In the genomic region with DNA sequence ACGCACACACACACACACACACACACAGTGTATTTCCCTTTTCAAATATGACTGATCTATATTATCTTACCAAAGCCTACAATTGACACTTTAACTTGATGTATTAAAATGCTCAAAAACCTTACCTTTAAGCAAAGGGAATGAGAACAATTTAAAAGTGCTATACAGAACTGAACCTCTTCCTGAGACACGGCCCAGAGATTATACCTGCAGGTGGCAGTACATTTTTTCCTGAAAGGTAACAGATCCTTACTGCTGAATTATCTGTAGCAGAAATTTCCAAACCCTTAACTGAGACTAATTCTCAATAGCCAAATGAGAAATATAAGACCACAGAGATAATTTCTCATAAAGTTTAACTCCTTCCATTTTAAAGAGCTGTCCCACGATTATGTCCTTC, we compare ENCODE assay signal across 21 cellular contexts.
DNase-seq lines count a peak whose midpoint lies in the region; ATAC-seq, FAIRE-seq and TF ChIP-seq lines count a peak whose summit lies in the region.
"Had no signal": no experiment of that assay in that cellular context is flagged by ENCODE, and none has a peak within 500 bp of the region (broad histone marks: within the 10 kb centered on the region; RNA-seq: fewer than 3 reads in every experiment).

No MANE protein-coding gene starts in this region.

- H3K56ac ChIP-seq in H1 (replicated peaks; ENCODE audit: insufficient read length, low read depth, low read length), result no peak overlapping the region

- peaks cover 5% of the 10 kb centered on the region for H3K36me3 Mint-ChIP-seq in progenitor cell of endocrine pancreas (ENCODE audit: insufficient read depth)

- no peaks in the 10 kb centered on the region for H3K27me3 ChIP-seq in H1 (replicated peaks in 1 of 4; ENCODE audit: control insufficient read depth in 3 of 4, extremely low read depth in 1 of 4, insufficient read depth in 3 of 4, low read length in 3 of 4)
- peaks cover 0 to 2% of the 10 kb centered on the region in 2 donors for H3K27me3 ChIP-seq in aorta (ENCODE audit: control insufficient read depth in 1 of 2, insufficient read depth in 2 of 2, low read length in 1 of 2)
- H3K27me3 ChIP-seq: uterus had no signal

- H4K5ac ChIP-seq in H1 (ENCODE audit: insufficient read length, low read depth, low read length), result no peak overlapping the region

- no peak for ATAC-seq in aorta (ENCODE audit: low FRiP score)
- ATAC-seq in GM18909 (IDR thresholded peaks at IDR 0.05; ENCODE audit: poor library complexity, unreplicated experiment), result no peak
- ATAC-seq: activated CD4-positive, CD25-positive, alpha-beta regulatory T cell treated with anti-CD3 and anti-CD28 coated beads, Interleukin-2, amount 50 U/mL, for 24 hours had no signal

- H3K4me3 Mint-ChIP-seq in progenitor cell of endocrine pancreas (ENCODE audit: low read depth), result no peak overlapping the region

- no peaks in the 10 kb centered on the region for H3K79me1 ChIP-seq in H1 (ENCODE audit: low read depth, low read length)

- H3K4me1 ChIP-seq in H1 (replicated peaks in 1 of 4; ENCODE audit: control insufficient read depth in 3 of 4, insufficient read depth in 4 of 4, low read length in 3 of 4) (no peaks in the 10 kb centered on the region), aorta (ENCODE audit: control insufficient read depth in 1 of 2, insufficient read depth in 2 of 2, low read length in 2 of 2) (no peaks in the 10 kb centered on the region)
- H3K4me1 ChIP-seq: uterus had no signal

- no peak overlapping the region for H2BK12ac ChIP-seq in H1 (ENCODE audit: low read depth, low read length)

- no peak overlapping the region for H3K23ac ChIP-seq in H1 (ENCODE audit: insufficient read length)

- TF ChIP-seq EP300 in H1 (IDR thresholded peaks at IDR 0.05; ENCODE audit: borderline replicate concordance in 1 of 2, low read depth in 2 of 2, low read length in 2 of 2), result no peak

- no peak overlapping the region for H3K9ac ChIP-seq in H1 (replicated peaks in 1 of 4; ENCODE audit: extremely low read depth in 1 of 4, low read depth in 3 of 4, low read length in 3 of 4)

- TF ChIP-seq CTCF in LNCaP clone FGC (IDR thresholded peaks at IDR 0.05; ENCODE audit: control insufficient read depth, extremely low read depth, insufficient read depth) (peak; percentile 49), H1 (IDR thresholded peaks at IDR 0.05; ENCODE audit: control extremely low read depth in 1 of 3, insufficient read depth in 1 of 3, low read depth in 1 of 3, low read length in 3 of 3) (peak in 1 of 3 experiments; percentile 28; a peak in 1 of 4 replicates), progenitor cell of endocrine pancreas (IDR thresholded peaks at IDR 0.05; ENCODE audit: unreplicated experiment) (peak; percentile 29)

- H4K91ac ChIP-seq in H1 (replicated peaks; ENCODE audit: insufficient read length, low read length), result no peak overlapping the region

- 87% methylated on average over 3 of the region's 3 CpGs; no CpG with 5 or more reads in 1 of the 2 experiments for WGBS in H1 (ENCODE audit: extremely low coverage in 1 of 2, insufficient coverage in 1 of 2, insufficient read length in 1 of 2, insufficient replicate concordance in 2 of 2, low coverage in 1 of 2, low lambda C conversion rate in 2 of 2, missing lambda C conversion rate in 1 of 2), 2 experiments
- 85 to 89% methylated on average over 3 of the region's 3 CpGs for WGBS in aorta, 2 donors

- H2BK20ac ChIP-seq in H1 (ENCODE audit: low read length), result no peak overlapping the region

- H3K9me3 ChIP-seq in H1 (ENCODE audit: insufficient read depth in 2 of 2, low read depth in 1 of 2, low read length in 1 of 2), result no peaks in the 10 kb centered on the region
- H3K9me3 ChIP-seq in aorta (ENCODE audit: control insufficient read depth, low read length), result no peaks in the 10 kb centered on the region
- H3K9me3 ChIP-seq: uterus had no signal

- H2AK5ac ChIP-seq in H1 (ENCODE audit: low read depth, low read length), result no peak overlapping the region

- H3K23me2 ChIP-seq in H1 (ENCODE audit: low read depth, low read length), result no peaks in the 10 kb centered on the region

- H3K9me3 Mint-ChIP-seq in progenitor cell of endocrine pancreas (ENCODE audit: low read depth), result no peaks in the 10 kb centered on the region

- no peak overlapping the region for H3K4me2 ChIP-seq in H1 (ENCODE audit: insufficient read depth in 1 of 2, low read depth in 2 of 2, low read length in 2 of 2)
- H3K4me2 ChIP-seq: smooth muscle cell had no signal

- H4K8ac ChIP-seq in H1 (ENCODE audit: extremely low read depth, insufficient read depth, low read length), result no peak overlapping the region

- no peak for TF ChIP-seq POLR2A in H1 (IDR thresholded peaks at IDR 0.05; ENCODE audit: control extremely low read depth in 1 of 2, low read depth in 2 of 2, low read length in 2 of 2)

- FAIRE-seq in H1 (lab: Jason Lieb, UNC), result no peak
- FAIRE-seq: astrocyte, GM12892, islet of Langerhans had no signal

- H3K18ac ChIP-seq in H1 (ENCODE audit: extremely low read depth, low read length), result no peak overlapping the region

- H3K27me3 Mint-ChIP-seq in progenitor cell of endocrine pancreas, result no peaks in the 10 kb centered on the region

- H3K36me3 ChIP-seq in H1 (ENCODE audit: control insufficient read depth in 2 of 4, insufficient read depth in 4 of 4, low read length in 3 of 4) (no peaks in the 10 kb centered on the region), aorta (ENCODE audit: control insufficient read depth in 1 of 2, insufficient read depth in 2 of 2, low read length in 1 of 2) (no peaks in the 10 kb centered on the region)
- H3K36me3 ChIP-seq: uterus had no signal

- TF ChIP-seq RAD21 in H1 (IDR thresholded peaks at IDR 0.05 in 1 of 2, conservative IDR thresholded peaks at IDR 0.05 in 1 of 2; ENCODE audit: low read depth in 2 of 2, low read length in 2 of 2), result peak; percentile 11 to 29; a peak in 1 of 4 replicates

- H4K20me1 ChIP-seq in H1 (replicated peaks in 1 of 2; ENCODE audit: control insufficient read depth in 1 of 2, insufficient read depth in 2 of 2, low read length in 2 of 2), result peaks cover 2% of the 10 kb centered on the region in 2 experiments

- H3K4me3 ChIP-seq in LNCaP clone FGC (ENCODE audit: low read depth, low read length) (no peak overlapping the region), H1 (ENCODE audit: extremely low read depth in 1 of 4, insufficient read depth in 2 of 4, low read depth in 3 of 4, low read length in 4 of 4) (no peak overlapping the region), aorta (ENCODE audit: low read length in 2 of 2) (no peak overlapping the region)
- H3K4me3 ChIP-seq: lung, smooth muscle cell, uterus had no signal

- no peak overlapping the region for H2AFZ ChIP-seq in H1 (ENCODE audit: low read length)

- no peak overlapping the region for H3K4ac ChIP-seq in H1 (replicated peaks; ENCODE audit: insufficient read length, low read depth, low read length)

- intact Hi-C loops in aorta (cut with DNase I), result no loop called here

- H3K27ac ChIP-seq in H1 (ENCODE audit: low read depth, low read length) (no peak overlapping the region), aorta (ENCODE audit: low read depth in 1 of 2, low read length in 2 of 2) (no peak overlapping the region)
- H3K27ac ChIP-seq: uterus had no signal

- CTCF ChIA-PET in H1 (lab: Charles Lee; ENCODE audit: partially characterized antibody), result interaction anchor here (0.7 to 5.2 kb wide), 13 partner anchors 10 to 345 kb away, joined by 3 to 27 read pairs (median 4); no protein-coding TSS in a partner anchor

- H2BK15ac ChIP-seq in H1 (ENCODE audit: low read length), result no peak overlapping the region

- H2BK120ac ChIP-seq in H1 (replicated peaks; ENCODE audit: low read depth, low read length), result no peak overlapping the region

- no peak overlapping the region for H3K14ac ChIP-seq in H1 (ENCODE audit: insufficient read length)

- H2BK5ac ChIP-seq in H1 (ENCODE audit: low read depth, low read length), result no peak overlapping the region

- peaks cover 0 to 2% of the 10 kb centered on the region in 2 experiments; a peak in 1 of 4 replicates for H3K79me2 ChIP-seq in H1 (ENCODE audit: control insufficient read depth in 1 of 2, insufficient read depth in 2 of 2, low read length in 2 of 2)

- H3K27ac Mint-ChIP-seq in progenitor cell of endocrine pancreas, result no peak overlapping the region

- H3K4me1 Mint-ChIP-seq in progenitor cell of endocrine pancreas (ENCODE audit: low read depth), result peaks cover 25% of the 10 kb centered on the region

- DNase-seq in NCI-H510A treated with DMSO at 0.1 percent for 48 hours (lab: John Stamatoyannopoulos, UW), result peak; percentile 40
- DNase-seq in NCI-H510A (lab: John Stamatoyannopoulos, UW), result no peak
- peak; percentile 6 for DNase-seq in LNCaP clone FGC (ENCODE audit: low read depth)
- DNase-seq in H1 (ENCODE audit: low read depth in 1 of 2, low spot score in 2 of 2), result no peak
- no peak for DNase-seq in progenitor cell of endocrine pancreas (ENCODE audit: low spot score, unreplicated experiment)
- DNase-seq in aorta, result no peak
- DNase-seq in activated CD4-positive, alpha-beta T cell treated with anti-CD3 and anti-CD28 coated beads for 1 hour, result no peak
- DNase-seq: activated naive CD4-positive, alpha-beta T cell treated with anti-CD3 and anti-CD28 coated beads, Interleukin-2, amount 50 U/mL, for 16 hours; activated T-cell treated with anti-CD3 and anti-CD28 coated beads, Interleukin-2, amount 50 U/mL, for 48 hours; NCI-H526 treated with DMSO at 0.1 percent for 48 hours; posterior cingulate gyrus; stimulated activated CD4-positive, alpha-beta T cell treated with anti-CD3 and anti-CD28 coated beads, Interleukin-4, amount 100 ng/mL, for 24 hours; T-helper 9 cell; uterus had no signal

- POLR2A ChIA-PET in H1 (lab: Charles Lee; ENCODE audit: partially characterized antibody), result interaction anchor here (0.7 kb wide), 1 partner anchor 356 kb away, joined by 5 read pairs; no protein-coding TSS in a partner anchor

TF ChIP-seq in H1, 55 proteins besides CTCF, POLR2A, EP300 and RAD21 (continues in another document):
- TF ChIP-seq ATF2 (IDR thresholded peaks at IDR 0.05; ENCODE audit: low read length) (no peak), GABPA (IDR thresholded peaks at IDR 0.05; ENCODE audit: borderline replicate concordance, insufficient read depth, low read length) (no peak), HDAC2 (IDR thresholded peaks at IDR 0.05; ENCODE audit: borderline replicate concordance in 1 of 2, low read depth in 2 of 2, low read length in 2 of 2) (no peak), NANOG (IDR thresholded peaks at IDR 0.05; ENCODE audit: insufficient read depth, low read depth, low read length, poor library complexity, severe bottlenecking) (no peak), RFX5 (IDR thresholded peaks at IDR 0.05; ENCODE audit: borderline replicate concordance, low read depth, low read length) (no peak)

Comparison
In these comparisons a context has a peak if more than half of its experiments do, and no peak if none do; other contexts are left out.
1. DNase-seq: peak in NCI-H510A treated with DMSO at 0.1 percent for 48 hours (single experiment) and LNCaP clone FGC (single experiment); none in NCI-H510A (single experiment), H1 (0 of 2), progenitor cell of endocrine pancreas (single experiment), aorta (0 of 2) and activated CD4-positive, alpha-beta T cell treated with anti-CD3 and anti-CD28 coated beads for 1 hour (single experiment).